In the genomic region with DNA sequence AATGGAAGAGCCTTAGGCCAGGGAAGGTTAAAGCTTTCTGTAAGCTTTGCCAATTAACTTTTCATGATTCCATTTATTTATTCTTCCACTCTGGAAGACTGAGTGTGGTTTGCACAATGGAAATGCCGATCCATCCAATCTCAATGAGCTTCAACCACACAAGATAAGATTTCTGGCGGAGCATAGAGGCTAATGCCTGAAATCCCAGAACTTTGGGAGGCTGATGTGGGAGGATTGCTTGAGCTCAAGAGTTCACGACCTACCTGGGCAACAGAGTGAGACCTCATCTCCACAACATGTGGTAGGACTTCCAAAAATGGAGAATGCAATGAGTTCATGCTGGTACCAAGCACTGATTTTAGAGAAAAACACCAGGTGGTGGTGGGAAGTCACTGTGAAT, we compare ENCODE assay signal across 25 cellular contexts.
"Had no signal": no experiment of that assay in that cellular context is flagged by ENCODE, and none has a peak within 500 bp of the region (broad histone marks: within the 10 kb centered on the region; RNA-seq: fewer than 3 reads in every experiment).

No MANE protein-coding gene starts in this region.

- H3K27me3 ChIP-seq: colonic mucosa, pancreas, right lobe of liver, suprapubic skin, transverse colon, vagina had no signal

- H3K9me3 ChIP-seq: colonic mucosa, lower lobe of right lung, neutrophil, pancreas, right lobe of liver, suprapubic skin, transverse colon, vagina had no signal

- H3K27ac ChIP-seq: colonic mucosa, epithelial cell of prostate, lower lobe of right lung, neutrophil, pancreas, right lobe of liver, suprapubic skin, transverse colon, vagina had no signal

- DNase-seq: colonic mucosa; effector CD8-positive, alpha-beta T cell; endodermal cell; foreskin melanocyte; glutamatergic neuron; hypothalamus; immature natural killer cell; islet precursor cell; left ventricle myocardium superior; lower lobe of right lung; naive B cell; pancreas; right lobe of liver; small intestine; stimulated activated CD4-positive, alpha-beta T cell treated with anti-CD3 and anti-CD28 coated beads, Interleukin-12 subunit alpha, Interleukin-12 subunit beta, amount 100 ng/mL, for 4 hours; stimulated activated CD4-positive, alpha-beta T cell treated with anti-CD3 and anti-CD28 coated beads, Interleukin-1b, Interleukin-23, amount 100 ng/mL, for 48 hours; stimulated activated CD4-positive, alpha-beta T cell treated with anti-CD3 and anti-CD28 coated beads, Interleukin-4, amount 100 ng/mL, for 1 hour; stimulated activated CD8-positive, alpha-beta memory T cell treated with anti-CD3 and anti-CD28 coated beads, Interleukin-4, amount 100 ng/mL, for 48 hours; stimulated activated naive CD4-positive, alpha-beta T cell; stimulated activated naive CD8-positive, alpha-beta T cell treated with anti-CD3 and anti-CD28 coated beads, Interleukin-15, amount 100 ng/mL, for 72 hours; transverse colon had no signal

- H3K36me3 ChIP-seq: colonic mucosa, lower lobe of right lung, neutrophil, pancreas, right lobe of liver, suprapubic skin, transverse colon, vagina had no signal

- H3K4me3 ChIP-seq: colonic mucosa, lower lobe of right lung, pancreas, right lobe of liver, suprapubic skin, transverse colon, vagina had no signal

- H3K4me1 ChIP-seq: colonic mucosa, lower lobe of right lung, suprapubic skin, transverse colon had no signal
